In genomic region chr10:71266918-71267442, GRCh38 we compare ENCODE assay signal across 20 cellular contexts. TPM values are rescaled to one million over a fixed set of nuclear protein-coding genes. Genes with fewer than 3 reads are reported as not detected.
A peak's percentile ranks its signal among the peaks of the same experiment; 100 is the strongest.
DNase-seq lines count a peak whose midpoint lies in the region; ATAC-seq, FAIRE-seq and TF ChIP-seq lines count a peak whose summit lies in the region.
"Had no signal": no experiment of that assay in that cellular context is flagged by ENCODE, and none has a peak within 500 bp of the region (broad histone marks: within the 10 kb centered on the region; RNA-seq: fewer than 3 reads in every experiment).

No MANE protein-coding gene starts in this region.

- TF ChIP-seq CTCF in MCF 10A (IDR thresholded peaks at IDR 0.05; ENCODE audit: unreplicated experiment) (no peak), breast epithelium (IDR thresholded peaks at IDR 0.05) (no peak), activated B cell treated with CpG ODN at 0.5 μM for 24 hours (IDR thresholded peaks at IDR 0.05) (no peak), keratinocyte (optimal IDR thresholded peaks at IDR 0.05 in 1 of 3, IDR thresholded peaks at IDR 0.05 in 1 of 3, conservative IDR thresholded peaks at IDR 0.05 in 1 of 3; ENCODE audit: extremely low read depth in 1 of 3, insufficient read depth in 2 of 3, low read length in 3 of 3) (no peak)

- intact Hi-C loops in MCF 10A (cut with micrococcal nuclease), result loop anchor here (5.0 kb wide), 1 partner anchor 340 kb away; no protein-coding TSS in a partner anchor
- intact Hi-C loops in breast epithelium (cut with DNase I; ENCODE audit: low total_unique reads), result loop anchor here (1.0 kb wide), 1 partner anchor 45 kb away; no protein-coding TSS in a partner anchor
- intact Hi-C loops in activated B cell treated with CpG ODN at 0.5 μM for 24 hours (cut with micrococcal nuclease), result no loop called here

- BruUV-seq in MCF 10A (replicated peaks; lab: Mats Ljungman, UMichigan), result TSS peak; percentile 96

- H3K27me3 ChIP-seq in breast epithelium, result no peaks in the 10 kb centered on the region
- no peaks in the 10 kb centered on the region for H3K27me3 ChIP-seq in keratinocyte (ENCODE audit: control insufficient read depth, extremely low read depth, insufficient read depth, low read length)
- H3K27me3 ChIP-seq in stomach smooth muscle (ENCODE audit: control insufficient read depth in 1 of 2, insufficient read depth in 2 of 2, low read length in 2 of 2), result no peaks in the 10 kb centered on the region
- H3K27me3 ChIP-seq: gastroesophageal sphincter, neutrophil, tibial nerve had no signal

- no peaks in the 10 kb centered on the region for H3K79me2 ChIP-seq in keratinocyte (ENCODE audit: control insufficient read depth, insufficient read depth, low read length)

- H3K27me3 Mint-ChIP-seq in MCF 10A (ENCODE audit: insufficient read depth, unreplicated experiment), result no peaks in the 10 kb centered on the region
- H3K27me3 Mint-ChIP-seq in activated B cell treated with CpG ODN at 0.5 μM for 24 hours, result peaks cover 5% of the 10 kb centered on the region
- H3K27me3 Mint-ChIP-seq: activated naive CD8-positive, alpha-beta T cell treated with anti-CD3 and anti-CD28 coated beads, Interleukin-2, amount 10 ng/mL, durations not matched to agents 7 days and 5 days had no signal

- DNase-seq in MCF 10A (ENCODE audit: unreplicated experiment), result no peak
- DNase-seq in breast epithelium (ENCODE audit: low spot score in 2 of 2), result no peak
- DNase-seq in activated B cell treated with CpG ODN at 0.5 μM for 24 hours, result no peak
- no peak for DNase-seq in keratinocyte (ENCODE audit: low read depth, low spot score)
- DNase-seq in NCI-H1105 treated with DMSO at 0.1 percent for 48 hours (lab: John Stamatoyannopoulos, UW), result no peak
- DNase-seq: activated CD8-positive, alpha-beta T cell treated with anti-CD3 and anti-CD28 coated beads for 36 hours; activated naive CD8-positive, alpha-beta T cell treated with anti-CD3 and anti-CD28 coated beads, Interleukin-2, amount 10 ng/mL, durations not matched to agents 7 days and 5 days; activated T-cell treated with anti-CD3 and anti-CD28 coated beads, Interleukin-2, amount 50 U/mL, for 72 hours; CD8-positive, alpha-beta T cell; KBM-7; mammary epithelial cell; NCI-H1048; stimulated activated CD4-positive, alpha-beta T cell treated with anti-CD3 and anti-CD28 coated beads, Interleukin-4, amount 100 ng/mL, for 4 hours had no signal

- H3K4me1 ChIP-seq in breast epithelium, result peaks cover 0 to 8% of the 10 kb centered on the region in 2 donors
- peaks cover 20% of the 10 kb centered on the region for H3K4me1 ChIP-seq in keratinocyte (ENCODE audit: control insufficient read depth, extremely low read depth, insufficient read depth, low read length)
- peaks cover 65% of the 10 kb centered on the region for H3K4me1 ChIP-seq in stomach smooth muscle (ENCODE audit: control insufficient read depth, insufficient read depth, low read length)

- peak overlapping the region; percentile 41 for H3K4me3 Mint-ChIP-seq in MCF 10A (ENCODE audit: unreplicated experiment)
- H3K4me3 Mint-ChIP-seq in activated B cell treated with CpG ODN at 0.5 μM for 24 hours, result no peak overlapping the region
- H3K4me3 Mint-ChIP-seq: activated CD8-positive, alpha-beta T cell treated with anti-CD3 and anti-CD28 coated beads for 36 hours; activated naive CD8-positive, alpha-beta T cell treated with anti-CD3 and anti-CD28 coated beads, Interleukin-2, amount 10 ng/mL, durations not matched to agents 7 days and 5 days; activated T-cell treated with anti-CD3 and anti-CD28 coated beads, Interleukin-2, amount 50 U/mL, for 72 hours; CD8-positive, alpha-beta T cell had no signal

- H3K4me2 ChIP-seq in keratinocyte (ENCODE audit: control insufficient read depth, extremely low read depth, insufficient read depth, low read depth, low read length), result peak overlapping the region; percentile 0

- ATAC-seq in activated B cell treated with CpG ODN at 0.5 μM for 24 hours (ENCODE audit: low read depth), result no peak
- ATAC-seq in HG03135 (IDR thresholded peaks at IDR 0.05; ENCODE audit: unreplicated experiment), result no peak
- ATAC-seq in HG03442 (IDR thresholded peaks at IDR 0.05; ENCODE audit: unreplicated experiment), result no peak
- ATAC-seq: activated CD8-positive, alpha-beta T cell treated with anti-CD3 and anti-CD28 coated beads for 36 hours; CD8-positive, alpha-beta T cell had no signal

- no peak overlapping the region for H2AFZ ChIP-seq in keratinocyte (ENCODE audit: control insufficient read depth, low read length)

- CTCF ChIA-PET in MCF 10A (lab: Yijun Ruan, JAX), result interaction anchor here (0.5 to 1.6 kb wide), 6 partner anchors 9 to 347 kb away, joined by 3 to 7 read pairs (median 4); no protein-coding TSS in a partner anchor
- CTCF ChIA-PET in activated B cell treated with CpG ODN at 0.5 μM for 24 hours (lab: Charles Lee), result no interaction called here

- H3K36me3 ChIP-seq in breast epithelium (no peaks in the 10 kb centered on the region), keratinocyte (ENCODE audit: control insufficient read depth in 2 of 2, extremely low read depth in 1 of 2, insufficient read depth in 2 of 2, low read length in 2 of 2) (no peaks in the 10 kb centered on the region), stomach smooth muscle (ENCODE audit: control insufficient read depth in 2 of 2, insufficient read depth in 2 of 2, low read length in 2 of 2) (no peaks in the 10 kb centered on the region)
- H3K36me3 ChIP-seq: gastroesophageal sphincter, neutrophil, tibial nerve had no signal

- POLR2A ChIA-PET in MCF 10A (lab: Yijun Ruan, JAX) (interaction anchor here (0.6 to 8.7 kb wide), 4 partner anchors 9 to 344 kb away, joined by 3 to 123 read pairs (median 13); partner anchors contain the start of gene UNC5B), activated B cell treated with CpG ODN at 0.5 μM for 24 hours (lab: Charles Lee) (no interaction called here)

- H3K9me3 ChIP-seq in breast epithelium (no peaks in the 10 kb centered on the region), keratinocyte (ENCODE audit: control insufficient read depth, low read depth, low read length) (no peaks in the 10 kb centered on the region), stomach smooth muscle (ENCODE audit: control insufficient read depth in 2 of 2, low read length in 2 of 2) (no peaks in the 10 kb centered on the region)
- H3K9me3 ChIP-seq: gastroesophageal sphincter, neutrophil, tibial nerve had no signal

- no peak overlapping the region for H3K27ac ChIP-seq in breast epithelium
- H3K27ac ChIP-seq in keratinocyte (ENCODE audit: control insufficient read depth, insufficient read depth, low read length), result peak overlapping the region; percentile 57
- peak overlapping the region; percentile 87 for H3K27ac ChIP-seq in stomach smooth muscle (ENCODE audit: low read length)
- H3K27ac ChIP-seq: gastroesophageal sphincter, neutrophil, tibial nerve had no signal

- no peak for TF ChIP-seq POLR2A in breast epithelium (IDR thresholded peaks at IDR 0.05)

- H3K27ac Mint-ChIP-seq in MCF 10A (ENCODE audit: low read depth, unreplicated experiment) (peak overlapping the region; percentile 91), activated B cell treated with CpG ODN at 0.5 μM for 24 hours (peak overlapping the region; percentile 18)
- H3K27ac Mint-ChIP-seq: activated CD8-positive, alpha-beta T cell treated with anti-CD3 and anti-CD28 coated beads for 36 hours; activated naive CD8-positive, alpha-beta T cell treated with anti-CD3 and anti-CD28 coated beads, Interleukin-2, amount 10 ng/mL, durations not matched to agents 7 days and 5 days; activated T-cell treated with anti-CD3 and anti-CD28 coated beads, Interleukin-2, amount 50 U/mL, for 72 hours; CD8-positive, alpha-beta T cell had no signal

- H3K9me3 Mint-ChIP-seq in MCF 10A (ENCODE audit: unreplicated experiment), result no peaks in the 10 kb centered on the region
- H3K9me3 Mint-ChIP-seq in activated B cell treated with CpG ODN at 0.5 μM for 24 hours, result no peaks in the 10 kb centered on the region
- H3K9me3 Mint-ChIP-seq: activated CD8-positive, alpha-beta T cell treated with anti-CD3 and anti-CD28 coated beads for 36 hours; activated naive CD8-positive, alpha-beta T cell treated with anti-CD3 and anti-CD28 coated beads, Interleukin-2, amount 10 ng/mL, durations not matched to agents 7 days and 5 days; activated T-cell treated with anti-CD3 and anti-CD28 coated beads, Interleukin-2, amount 50 U/mL, for 72 hours; CD8-positive, alpha-beta T cell had no signal

- peaks cover 42% of the 10 kb centered on the region for H3K4me1 Mint-ChIP-seq in MCF 10A (ENCODE audit: insufficient read depth, unreplicated experiment)
- H3K4me1 Mint-ChIP-seq in activated B cell treated with CpG ODN at 0.5 μM for 24 hours, result no peaks in the 10 kb centered on the region

- no peak for FAIRE-seq in keratinocyte (lab: Jason Lieb, UNC)
- FAIRE-seq: endothelial cell of umbilical vein had no signal

- peak overlapping the region; percentile 11 for H3K9ac ChIP-seq in keratinocyte (ENCODE audit: control insufficient read depth, extremely low read depth, insufficient read depth, low read length)
- peak overlapping the region in 1 of 2 donors; percentile 6 for H3K9ac ChIP-seq in stomach smooth muscle (ENCODE audit: low read length in 2 of 2)

- H3K9me1 ChIP-seq in keratinocyte (ENCODE audit: control insufficient read depth, extremely low read depth, insufficient read depth, low read length), result no peaks in the 10 kb centered on the region

- dilution Hi-C loops in keratinocyte (cut with MboI; ENCODE audit: extremely low pct_ligation_motif_present, low sequenced_read_pairs), result no loop called here

- H3K4me3 ChIP-seq in breast epithelium, result no peak overlapping the region
- no peak overlapping the region for H3K4me3 ChIP-seq in keratinocyte (ENCODE audit: control insufficient read depth in 2 of 3, extremely low read depth in 1 of 3, insufficient read depth in 2 of 3, low read depth in 1 of 3, low read length in 3 of 3)
- no peak overlapping the region for H3K4me3 ChIP-seq in stomach smooth muscle (ENCODE audit: low read length in 2 of 2)
- H3K4me3 ChIP-seq: gastroesophageal sphincter, tibial nerve had no signal

- H4K20me1 ChIP-seq in keratinocyte (ENCODE audit: control insufficient read depth, extremely low read depth, insufficient read depth, low read length), result no peaks in the 10 kb centered on the region

- H3K36me3 Mint-ChIP-seq in MCF 10A (ENCODE audit: insufficient read depth, unreplicated experiment) (no peaks in the 10 kb centered on the region), activated B cell treated with CpG ODN at 0.5 μM for 24 hours (ENCODE audit: low read depth) (no peaks in the 10 kb centered on the region)
- H3K36me3 Mint-ChIP-seq: activated naive CD8-positive, alpha-beta T cell treated with anti-CD3 and anti-CD28 coated beads, Interleukin-2, amount 10 ng/mL, durations not matched to agents 7 days and 5 days; CD8-positive, alpha-beta T cell had no signal

RNA-seq across cellular contexts. Expression of gene SLC29A3, which starts 52.1 kb away (rescaled TPM):
- 3.6 and 4.0 TPM in 2 replicates for total RNA-seq in MCF 10A (2022)
- total RNA-seq in breast epithelium, result 10 to 100 TPM in 1 of 3 donors, 1 to 10 TPM in 2; 5.6 to 12.0 (median 6.2) TPM
- 3.1 and 4.3 TPM in 2 replicates for total RNA-seq in activated B cell treated with CpG ODN at 0.5 μM for 24 hours
- polyA plus RNA-seq in keratinocyte, result 0.29 to 0.76 TPM (median 0.52 TPM) in 3 replicates
- polyA plus RNA-seq in keratinocyte (2011; ENCODE audit: low read depth), result not detected
- polyA plus RNA-seq in keratinocyte (2011; cell fraction: cytosol; rRNA removed), result 0.56 and 0.58 TPM in 2 replicates
- polyA plus RNA-seq in keratinocyte (2011; cell fraction: nucleus; rRNA removed), result 1.3 and 1.5 TPM in 2 replicates
- 0.61 and 1.1 TPM in 2 replicates for polyA plus RNA-seq in keratinocyte (2012; ENCODE audit: low replicate concordance)
- polyA minus RNA-seq in keratinocyte, result 0.64 to 1.4 TPM (median 1.3 TPM) in 3 replicates
- not detected for polyA minus RNA-seq in keratinocyte (2011; cell fraction: cytosol; rRNA and poly(A)+ RNA removed)
- polyA minus RNA-seq in keratinocyte (2011; cell fraction: nucleus; rRNA and poly(A)+ RNA removed), result 1.1 and 1.4 TPM in 2 replicates

RNA-seq across cellular contexts. Expression of gene UNC5B, which starts 54.6 kb away (rescaled TPM):
- total RNA-seq in MCF 10A (2022) (80.5 and 82.4 TPM in 2 replicates), breast epithelium (1 to 10 TPM in 2 of 3 donors, under 1 TPM in 1; 0.80 to 4.9 (median 3.5) TPM), activated B cell treated with CpG ODN at 0.5 μM for 24 hours (not detected in 2 replicates)
- polyA plus RNA-seq in keratinocyte, result 0.96 to 3.1 TPM (median 1.1 TPM) in 3 replicates
- polyA plus RNA-seq in keratinocyte (2011; ENCODE audit: low read depth), result 10.8 TPM
- polyA plus RNA-seq in keratinocyte (2011; cell fraction: cytosol; rRNA removed), result 0.84 and 0.92 TPM in 2 replicates
- polyA plus RNA-seq in keratinocyte (2011; cell fraction: nucleus; rRNA removed), result 5.1 and 6.0 TPM in 2 replicates
- polyA plus RNA-seq in keratinocyte (2012; ENCODE audit: low replicate concordance), result 1.2 and 23.9 TPM in 2 replicates
- 2.4 to 5.0 TPM (median 3.4 TPM) in 3 replicates for polyA minus RNA-seq in keratinocyte
- polyA minus RNA-seq in keratinocyte (2011; cell fraction: cytosol; rRNA and poly(A)+ RNA removed), result 2.9 TPM
- 6.2 and 7.8 TPM in 2 replicates for polyA minus RNA-seq in keratinocyte (2011; cell fraction: nucleus; rRNA and poly(A)+ RNA removed)

Comparison
In these comparisons a context has a peak if more than half of its experiments do, and no peak if none do; other contexts are left out.
1. RNA of gene UNC5B, which starts 54.6 kb away (total RNA-seq): 80.5 to 82.4 TPM in MCF 10A; 0.80 to 4.9 TPM in breast epithelium and not detected in activated B cell treated with CpG ODN at 0.5 μM for 24 hours; every median in the first group is over 10 times any median in the second.
2. H3K27ac ChIP-seq: peak in keratinocyte (single experiment) and stomach smooth muscle (single experiment); none in breast epithelium (0 of 2).